ENCODE assay signal across 1 cellular context in genomic region chr16:15521390-15521757, GRCh38.
TF ChIP-seq lines count a peak whose summit lies in the region.

No MANE protein-coding gene starts in this region.

TF ChIP-seq in HepG2, 621 proteins besides CTCF, POLR2A, EP300 and RAD21 (continued from another document):
- no peak for TF ChIP-seq CEBPZ (IDR thresholded peaks at IDR 0.05; ENCODE audit: low read length)
- no peak for TF ChIP-seq KDM1A (CRISPR knock-in tag; IDR thresholded peaks at IDR 0.05)
- no peak for TF ChIP-seq PTBP1 (IDR thresholded peaks at IDR 0.05; ENCODE audit: low read depth, low read length, poor library complexity, severe bottlenecking)
- TF ChIP-seq ETV5 (CRISPR knock-in tag; IDR thresholded peaks at IDR 0.05; ENCODE audit: borderline replicate concordance), result no peak
- TF ChIP-seq ZNF281 (CRISPR knock-in tag; IDR thresholded peaks at IDR 0.05; ENCODE audit: borderline replicate concordance), result no peak
- TF ChIP-seq ZNF761 (CRISPR knock-in tag; conservative IDR thresholded peaks at IDR 0.05), result no peak
- no peak for TF ChIP-seq KLF15 (CRISPR knock-in tag; IDR thresholded peaks at IDR 0.05; ENCODE audit: borderline replicate concordance)
- no peak for TF ChIP-seq ZNF253 (CRISPR knock-in tag; IDR thresholded peaks at IDR 0.05; ENCODE audit: borderline replicate concordance)
- no peak for TF ChIP-seq STAT5B (CRISPR knock-in tag; IDR thresholded peaks at IDR 0.05)
- no peak for TF ChIP-seq ZSCAN9 (CRISPR knock-in tag; IDR thresholded peaks at IDR 0.05; ENCODE audit: borderline replicate concordance)
- TF ChIP-seq RARG (CRISPR knock-in tag; IDR thresholded peaks at IDR 0.05; ENCODE audit: low read depth), result no peak
- no peak for TF ChIP-seq ELK4 (CRISPR knock-in tag; IDR thresholded peaks at IDR 0.05; ENCODE audit: borderline replicate concordance)
TF ChIP-seq in HepG2: peak in this region for 0.
